1 cellular context compared by ENCODE assay signal in genomic region chr22:22538226-22538989, GRCh38.
A peak's percentile ranks its signal among the peaks of the same experiment; 100 is the strongest.
TF ChIP-seq lines count a peak whose summit lies in the region.

No MANE protein-coding gene starts in this region.

TF ChIP-seq in K562, 482 proteins besides CTCF, POLR2A, EP300 and RAD21 (continued from another document):
- TF ChIP-seq ZNF592 (IDR thresholded peaks at IDR 0.05) (no peak), ZNF445 (CRISPR knock-in tag; IDR thresholded peaks at IDR 0.05; ENCODE audit: low read depth) (no peak), TRIM25 (IDR thresholded peaks at IDR 0.05; ENCODE audit: borderline replicate concordance) (no peak), E2F5 (CRISPR knock-in tag; IDR thresholded peaks at IDR 0.05) (no peak), ERF (CRISPR knock-in tag; IDR thresholded peaks at IDR 0.05) (0 out of 2 replicates have a peak, but pooled peaks have one; percentile 64)
TF ChIP-seq in K562: peak in this region for 25.
